18 cellular contexts compared by ENCODE assay signal in the genomic region with DNA sequence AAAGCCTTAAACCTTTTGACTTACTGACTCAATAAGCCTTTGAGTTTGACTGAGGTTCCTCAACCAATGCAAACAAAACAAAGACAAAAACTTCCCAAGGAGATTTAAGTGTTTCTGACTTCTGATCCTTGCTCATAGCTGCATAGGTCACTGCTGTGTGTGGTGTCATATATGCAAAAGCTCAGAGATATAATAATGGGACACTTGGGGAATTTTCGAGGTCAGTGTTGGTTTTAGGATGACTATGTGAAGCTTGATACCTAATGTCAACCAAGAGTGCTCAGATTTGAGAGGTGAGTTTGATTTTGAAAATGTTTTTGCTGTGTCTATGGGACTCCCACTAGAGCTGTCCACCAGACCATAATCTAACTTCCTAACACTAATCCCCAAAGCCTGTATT. TPM values are rescaled to one million over a fixed set of nuclear protein-coding genes. Genes with fewer than 3 reads are reported as not detected.
DNase-seq lines count a peak whose midpoint lies in the region; ATAC-seq, FAIRE-seq and TF ChIP-seq lines count a peak whose summit lies in the region.
"Had no signal": no experiment of that assay in that cellular context is flagged by ENCODE, and none has a peak within 500 bp of the region (broad histone marks: within the 10 kb centered on the region; RNA-seq: fewer than 3 reads in every experiment).

No MANE protein-coding gene starts in this region.

- in situ Hi-C loops in GM12878 (cut with MboI) = no loop called here
- in situ Hi-C loops in transverse colon (cut with MboI; ENCODE audit: low pct_ligation_motif_present in 1 of 4, low pct_unique_long_range_greater_than_20kb in 1 of 4, low sequenced_read_pairs in 3 of 4) = no loop called here

- no peaks in the 10 kb centered on the region for H3K4me1 ChIP-seq in GM12878 (ENCODE audit: control insufficient read depth, insufficient read depth, low read length)
- no peaks in the 10 kb centered on the region for H3K4me1 ChIP-seq in transverse colon
- H3K4me1 ChIP-seq: A549, BLaER1, HAP-1 had no signal

- H3K27me3 ChIP-seq in GM12878 (replicated peaks in 1 of 2; ENCODE audit: control insufficient read depth in 2 of 2, insufficient read depth in 2 of 2, low read length in 1 of 2) (no peaks in the 10 kb centered on the region), transverse colon (no peaks in the 10 kb centered on the region)
- H3K27me3 ChIP-seq: BLaER1 had no signal

- TF ChIP-seq RAD21 in GM12878 (IDR thresholded peaks at IDR 0.05; ENCODE audit: insufficient read depth, low read depth, low read length) = no peak

- DNase-seq in stimulated activated naive CD8-positive, alpha-beta T cell treated with anti-CD3 and anti-CD28 coated beads, Interleukin-15, Interleukin-2, amounts not matched to agents 100 U/mL and 50 U/mL, for 24 hours = no peak
- DNase-seq in stimulated activated naive CD8-positive, alpha-beta T cell treated with anti-CD3 and anti-CD28 coated beads, Interleukin-15, amount 100 ng/mL, for 72 hours = no peak
- DNase-seq in GM12878 (ENCODE audit: low read depth, low spot score) (no peak), EL (no peak), NCI-H146 treated with DMSO at 0.1 percent for 48 hours (lab: John Stamatoyannopoulos, UW; ENCODE audit: unreplicated experiment) (no peak), transverse colon (no peak)
- DNase-seq: CD4-positive, alpha-beta memory T cell; DMS153; DMS79 treated with DMSO at 0.1 percent for 48 hours had no signal

- FAIRE-seq in GM12878 (lab: Jason Lieb, UNC) = no peak
- FAIRE-seq: A549, G401.6 had no signal

- ATAC-seq in stimulated activated naive CD8-positive, alpha-beta T cell treated with anti-CD3 and anti-CD28 coated beads, Interleukin-15, Interleukin-2, amounts not matched to agents 100 U/mL and 50 U/mL, for 24 hours = peak; percentile 32
- ATAC-seq in stimulated activated naive CD8-positive, alpha-beta T cell treated with anti-CD3 and anti-CD28 coated beads, Interleukin-15, amount 100 ng/mL, for 72 hours = no peak
- ATAC-seq in HG02870 (IDR thresholded peaks at IDR 0.05; ENCODE audit: unreplicated experiment) (peak; percentile 59), GM12878 (peak; percentile 54), HG02938 (IDR thresholded peaks at IDR 0.05; ENCODE audit: unreplicated experiment) (no peak)
- ATAC-seq: A549 had no signal

- no peak overlapping the region for H3K9ac ChIP-seq in GM12878 (ENCODE audit: control insufficient read depth, insufficient read depth, low read length)
- H3K9ac ChIP-seq: BLaER1, KMS-11 had no signal

- no peak overlapping the region for H3K4me3 ChIP-seq in GM12878
- H3K4me3 ChIP-seq in transverse colon = no peak overlapping the region
- H3K4me3 ChIP-seq: A549, BLaER1, HAP-1 had no signal

- no peaks in the 10 kb centered on the region for H3K9me3 Mint-ChIP-seq in stimulated activated naive CD8-positive, alpha-beta T cell treated with anti-CD3 and anti-CD28 coated beads, Interleukin-15, amount 100 ng/mL, for 72 hours
- H3K9me3 Mint-ChIP-seq: CD4-positive, alpha-beta memory T cell had no signal

- no peaks in the 10 kb centered on the region for H3K27me3 Mint-ChIP-seq in stimulated activated naive CD8-positive, alpha-beta T cell treated with anti-CD3 and anti-CD28 coated beads, Interleukin-15, amount 100 ng/mL, for 72 hours

- intact Hi-C loops in GM12878 (cut with micrococcal nuclease; ENCODE audit: unreplicated experiment) (no loop called here), transverse colon (cut with DNase I; ENCODE audit: low total_unique reads) (no loop called here)

- POLR2A ChIA-PET in GM12878 (lab: Charles Lee) = no interaction called here

- 9% methylated on average over 1 of the region's 1 CpG for WGBS in GM12878 (ENCODE audit: insufficient coverage, insufficient replicate concordance, low lambda C conversion rate, missing lambda C conversion rate)
- 71% methylated on average over 1 of the region's 1 CpG; no CpG with 5 or more reads in 1 of the 2 donors for WGBS in transverse colon (ENCODE audit: low coverage in 1 of 2), 2 donors

- BruUV-seq in GM12878 (replicated peaks; lab: Mats Ljungman, UMichigan) = no TSS peak

- no peak for TF ChIP-seq EP300 in GM12878 (IDR thresholded peaks at IDR 0.05; ENCODE audit: borderline replicate concordance in 1 of 2, control insufficient read depth in 1 of 2, low read depth in 2 of 2, low read length in 2 of 2)
- no peak for TF ChIP-seq EP300 in transverse colon (IDR thresholded peaks at IDR 0.05; ENCODE audit: low read depth)

- RAD21 ChIA-PET in GM12878 (lab: Charles Lee; ENCODE audit: unreplicated experiment) = no interaction called here

- TF ChIP-seq CTCF in GM12878 (IDR thresholded peaks at IDR 0.05 in 2 of 3, conservative IDR thresholded peaks at IDR 0.05 in 1 of 3; ENCODE audit: control insufficient read depth in 2 of 3, extremely low read depth in 1 of 3, insufficient read depth in 1 of 3, low read depth in 3 of 3, low read length in 3 of 3) (no peak), transverse colon (IDR thresholded peaks at IDR 0.05) (no peak)

- H3K36me3 ChIP-seq in GM12878 (ENCODE audit: control insufficient read depth in 2 of 2, insufficient read depth in 2 of 2, low read length in 1 of 2) (no peaks in the 10 kb centered on the region), transverse colon (no peaks in the 10 kb centered on the region)
- H3K36me3 ChIP-seq: HAP-1 had no signal

- H3K4me3 Mint-ChIP-seq in stimulated activated naive CD8-positive, alpha-beta T cell treated with anti-CD3 and anti-CD28 coated beads, Interleukin-15, amount 100 ng/mL, for 72 hours = no peak overlapping the region
- H3K4me3 Mint-ChIP-seq: CD14-positive monocyte; CD4-positive, alpha-beta memory T cell had no signal

- no peak overlapping the region for H3K4me2 ChIP-seq in GM12878 (ENCODE audit: control insufficient read depth, insufficient read depth)
- H3K4me2 ChIP-seq: A549, BLaER1, KMS-11 had no signal

- TF ChIP-seq POLR2A in GM12878 (IDR thresholded peaks at IDR 0.05; ENCODE audit: low read depth, low read length) (no peak), transverse colon (IDR thresholded peaks at IDR 0.05) (no peak)

- no peaks in the 10 kb centered on the region for H3K79me2 ChIP-seq in GM12878 (ENCODE audit: control insufficient read depth, insufficient read depth, low read length)

- SMC1A ChIA-PET in GM12878 (lab: Charles Lee; ENCODE audit: uncharacterized antibody, unreplicated experiment) = interaction anchor here (0.5 to 1.3 kb wide), 3 partner anchors 26 to 189 kb away, joined by 3 to 5 read pairs (median 3); no protein-coding TSS in a partner anchor

- H3K27ac ChIP-seq in GM12878 (ENCODE audit: control insufficient read depth, insufficient read depth) (no peak overlapping the region), transverse colon (no peak overlapping the region)
- H3K27ac ChIP-seq: 22Rv1, A549, BLaER1, KMS-11 had no signal

- H3K27ac Mint-ChIP-seq in stimulated activated naive CD8-positive, alpha-beta T cell treated with anti-CD3 and anti-CD28 coated beads, Interleukin-15, amount 100 ng/mL, for 72 hours = no peak overlapping the region
- H3K27ac Mint-ChIP-seq: CD14-positive monocyte; CD4-positive, alpha-beta memory T cell had no signal

- no peaks in the 10 kb centered on the region for H3K4me1 Mint-ChIP-seq in stimulated activated naive CD8-positive, alpha-beta T cell treated with anti-CD3 and anti-CD28 coated beads, Interleukin-15, amount 100 ng/mL, for 72 hours
- H3K4me1 Mint-ChIP-seq: CD14-positive monocyte; CD4-positive, alpha-beta memory T cell had no signal

- no peak overlapping the region for H2AFZ ChIP-seq in GM12878 (ENCODE audit: control insufficient read depth, low read depth, low read length)

- H3K9me3 ChIP-seq in GM12878 (replicated peaks; ENCODE audit: control insufficient read depth, insufficient read depth, low read length) (no peaks in the 10 kb centered on the region; the same call in 2 of the 3 replicates), transverse colon (no peaks in the 10 kb centered on the region)
- H3K9me3 ChIP-seq: A549, HAP-1 had no signal

- H4K20me1 ChIP-seq in GM12878 (ENCODE audit: control insufficient read depth, insufficient read depth) = no peaks in the 10 kb centered on the region
- H4K20me1 ChIP-seq: BLaER1 had no signal

- CTCF ChIA-PET in GM12878 (lab: Yijun Ruan, JAX) = interaction anchor here (0.6 kb wide), 1 partner anchor 43 kb away, joined by 3 read pairs; no protein-coding TSS in a partner anchor

RNA-seq across cellular contexts. Expression of gene ZKSCAN8, which starts 26.2 kb away (rescaled TPM):
- total RNA-seq in GM12878 (2013; cell fraction: nucleolus; rRNA removed) = 64.1 and 65.1 TPM in 2 replicates
- 8.5 and 10.1 TPM in 2 replicates for total RNA-seq in GM12878 (2014; rRNA removed)
- 10.8 and 10.9 TPM in 2 replicates for total RNA-seq in GM12878 (2014; rRNA removed; fragmentation: Illumina TruSeq; extraction: Trizol)
- total RNA-seq in GM12878 (2021) = 13.2 and 16.1 TPM in 2 replicates
- polyA plus RNA-seq in GM12878 (2011; ENCODE audit: low read depth) = 6.2 TPM
- polyA plus RNA-seq in GM12878 (2011; rRNA removed) = 11.5 and 12.1 TPM in 2 replicates
- 6.7 and 11.2 TPM in 2 replicates for polyA plus RNA-seq in GM12878 (2011; cell fraction: cytosol; rRNA removed)
- polyA plus RNA-seq in GM12878 (2011; cell fraction: nucleus; rRNA removed) = 33.7 and 34.6 TPM in 2 replicates
- polyA plus RNA-seq in GM12878 (2012) = 8.7 and 8.9 TPM in 2 replicates
- polyA plus RNA-seq in GM12878 (2014; fragmentation: Illumina TruSeq; extraction: Trizol) = 17.9 and 23.2 TPM in 2 replicates
- polyA plus RNA-seq in GM12878 (2014; fragmentation: Nextera tagmentation; extraction: Ambion mirVana) = 1 to 10 TPM; 1.0 to 1.5 TPM
- 8.3 and 9.0 TPM in 2 replicates for polyA plus RNA-seq in GM12878 (2014; rRNA removed)
- 1 to 10 TPM; 5.6 to 5.8 TPM for polyA plus RNA-seq in GM12878 (2016; fragmentation: Nextera tagmentation; extraction: Ambion mirVana)
- polyA minus RNA-seq in GM12878 (2011; rRNA and poly(A)+ RNA removed) = 16.6 and 21.7 TPM in 2 replicates
- 6.4 and 9.0 TPM in 2 replicates for polyA minus RNA-seq in GM12878 (2011; cell fraction: cytosol; rRNA and poly(A)+ RNA removed)
- polyA minus RNA-seq in GM12878 (2011; cell fraction: nucleus; rRNA and poly(A)+ RNA removed) = 14.3 and 16.2 TPM in 2 replicates
- 10 to 100 TPM; 12.3 to 37.0 (median 15.5) TPM for total RNA-seq in transverse colon

RNA-seq across cellular contexts. Expression of gene ZSCAN16, which starts 43.5 kb away (rescaled TPM):
- 3.0 and 5.8 TPM in 2 replicates for total RNA-seq in GM12878 (2013; cell fraction: nucleolus; rRNA removed)
- 6.1 and 9.5 TPM in 2 replicates for total RNA-seq in GM12878 (2014; rRNA removed)
- total RNA-seq in GM12878 (2014; rRNA removed; fragmentation: Illumina TruSeq; extraction: Trizol) = 10.7 and 11.2 TPM in 2 replicates
- total RNA-seq in GM12878 (2021) = 6.6 and 7.1 TPM in 2 replicates
- polyA plus RNA-seq in GM12878 (2011; ENCODE audit: low read depth) = 3.4 TPM
- 4.6 and 5.2 TPM in 2 replicates for polyA plus RNA-seq in GM12878 (2011; rRNA removed)
- 2.3 and 3.5 TPM in 2 replicates for polyA plus RNA-seq in GM12878 (2011; cell fraction: cytosol; rRNA removed)
- polyA plus RNA-seq in GM12878 (2011; cell fraction: nucleus; rRNA removed) = 3.6 and 5.0 TPM in 2 replicates
- 5.1 and 5.3 TPM in 2 replicates for polyA plus RNA-seq in GM12878 (2012)
- 10.1 and 12.7 TPM in 2 replicates for polyA plus RNA-seq in GM12878 (2014; fragmentation: Illumina TruSeq; extraction: Trizol)
- 10 to 100 TPM; 10.5 to 13.8 TPM for polyA plus RNA-seq in GM12878 (2014; fragmentation: Nextera tagmentation; extraction: Ambion mirVana)
- 8.3 and 10.1 TPM in 2 replicates for polyA plus RNA-seq in GM12878 (2014; rRNA removed)
- polyA plus RNA-seq in GM12878 (2016; fragmentation: Nextera tagmentation; extraction: Ambion mirVana) = 10 to 100 TPM; 10.7 to 11.2 TPM
- polyA minus RNA-seq in GM12878 (2011; rRNA and poly(A)+ RNA removed) = 4.3 and 5.2 TPM in 2 replicates
- polyA minus RNA-seq in GM12878 (2011; cell fraction: cytosol; rRNA and poly(A)+ RNA removed) = 0.73 and 1.2 TPM in 2 replicates
- polyA minus RNA-seq in GM12878 (2011; cell fraction: nucleus; rRNA and poly(A)+ RNA removed) = 5.3 and 5.6 TPM in 2 replicates
- total RNA-seq in transverse colon = 10 to 100 TPM in 1 of 4 donors, 1 to 10 TPM in 2, not detected in 1; 7.5 to 19.5 (median 9.5) TPM

RNA-seq across cellular contexts. Expression of gene ZSCAN9, which starts 57.1 kb away (rescaled TPM):
- 57.9 and 64.7 TPM in 2 replicates for total RNA-seq in GM12878 (2013; cell fraction: nucleolus; rRNA removed)
- total RNA-seq in GM12878 (2014; rRNA removed) (17.8 and 20.9 TPM in 2 replicates), GM12878 (2014; rRNA removed; fragmentation: Illumina TruSeq; extraction: Trizol) (22.6 and 23.4 TPM in 2 replicates), GM12878 (2021) (16.6 and 17.0 TPM in 2 replicates), transverse colon (10 to 100 TPM; 12.6 to 26.1 (median 16.7) TPM)
- 8.5 TPM for polyA plus RNA-seq in GM12878 (2011; ENCODE audit: low read depth)
- polyA plus RNA-seq in GM12878 (2011; rRNA removed) (28.7 and 29.2 TPM in 2 replicates), GM12878 (2014; fragmentation: Illumina TruSeq; extraction: Trizol) (22.8 and 25.3 TPM in 2 replicates), GM12878 (2014; fragmentation: Nextera tagmentation; extraction: Ambion mirVana) (10 to 100 TPM; 10.2 to 12.4 TPM), GM12878 (2014; rRNA removed) (16.9 and 22.5 TPM in 2 replicates), GM12878 (2016; fragmentation: Nextera tagmentation; extraction: Ambion mirVana) (10 to 100 TPM in 1 of 2 experiments, 1 to 10 TPM in 1; 8.1 to 10.4 TPM)
- 16.7 and 18.9 TPM in 2 replicates for polyA plus RNA-seq in GM12878 (2011; cell fraction: cytosol; rRNA removed)
- 26.2 and 30.2 TPM in 2 replicates for polyA plus RNA-seq in GM12878 (2011; cell fraction: nucleus; rRNA removed)
- polyA plus RNA-seq in GM12878 (2012) = 7.0 and 9.1 TPM in 2 replicates
- polyA minus RNA-seq in GM12878 (2011; rRNA and poly(A)+ RNA removed) = 28.9 and 32.7 TPM in 2 replicates
- polyA minus RNA-seq in GM12878 (2011; cell fraction: cytosol; rRNA and poly(A)+ RNA removed) = 3.6 and 3.9 TPM in 2 replicates
- polyA minus RNA-seq in GM12878 (2011; cell fraction: nucleus; rRNA and poly(A)+ RNA removed) = 27.8 and 40.8 TPM in 2 replicates

Comparison
In these comparisons a context has a peak if more than half of its experiments do, and no peak if none do; other contexts are left out.
1. ATAC-seq: peak in stimulated activated naive CD8-positive, alpha-beta T cell treated with anti-CD3 and anti-CD28 coated beads, Interleukin-15, Interleukin-2, amounts not matched to agents 100 U/mL and 50 U/mL, for 24 hours (single experiment), HG02870 (single experiment) and GM12878 (single experiment); none in stimulated activated naive CD8-positive, alpha-beta T cell treated with anti-CD3 and anti-CD28 coated beads, Interleukin-15, amount 100 ng/mL, for 72 hours (single experiment) and HG02938 (single experiment).